In genomic region chr3:132723024-132723462, GRCh38 we compare ENCODE assay signal across 8 cellular contexts. TPM values are rescaled to one million over a fixed set of nuclear protein-coding genes. Genes with fewer than 3 reads are reported as not detected.
DNase-seq lines count a peak whose midpoint lies in the region; ATAC-seq, FAIRE-seq and TF ChIP-seq lines count a peak whose summit lies in the region.

No MANE protein-coding gene starts in this region.

- H3K4me3 ChIP-seq in fibroblast of villous mesenchyme (ENCODE audit: low read depth, low read length) (peak overlapping the region; percentile 78), skeletal muscle cell (ENCODE audit: low read depth, low read length) (peak overlapping the region; percentile 70)

- FAIRE-seq in frontal cortex (lab: Jason Lieb, UNC): no peak

- peak; percentile 60; the same call in 2 of the 3 replicates for ATAC-seq in SK-N-SH treated with all-trans-retinoic acid at 6 μM for 48 hours

- TF ChIP-seq POLR2A in GM19099 (IDR thresholded peaks at IDR 0.05; ENCODE audit: extremely low read depth, insufficient read length, low read depth): peak; percentile 39

- H3K27ac ChIP-seq in 22Rv1: peak overlapping the region; percentile 76

- TF ChIP-seq CTCF in 22Rv1 (IDR thresholded peaks at IDR 0.05) (no peak), fibroblast of villous mesenchyme (IDR thresholded peaks at IDR 0.05; ENCODE audit: insufficient read depth, low read depth, low read length) (no peak)

- no peak for DNase-seq in fibroblast of villous mesenchyme (ENCODE audit: low read depth)
- DNase-seq in skeletal muscle cell (ENCODE audit: low read depth): no peak
- DNase-seq in HK-2 (ENCODE audit: unreplicated experiment): no peak
- DNase-seq in frontal cortex (ENCODE audit: low spot score in 2 of 2): no peak
- DNase-seq in iPS-NIHi11 (ENCODE audit: low spot score): no peak

TF ChIP-seq in SK-N-SH treated with all-trans-retinoic acid at 6 μM for 48 hours, 23 proteins besides CTCF, POLR2A, EP300 and RAD21:
- TF ChIP-seq CSDC2 (CRISPR knock-in tag; IDR thresholded peaks at IDR 0.05) (no peak), TSHZ2 (CRISPR knock-in tag; IDR thresholded peaks at IDR 0.05) (peak; percentile 36; the same call in 1 of the 2 replicates)

RNA-seq across cellular contexts. Expression of gene NPHP3, which starts 0.8 kb away (rescaled TPM):
- total RNA-seq in fibroblast of villous mesenchyme (36.3 and 37.0 TPM in 2 replicates), frontal cortex (14.3 TPM)
